In the genomic region with DNA sequence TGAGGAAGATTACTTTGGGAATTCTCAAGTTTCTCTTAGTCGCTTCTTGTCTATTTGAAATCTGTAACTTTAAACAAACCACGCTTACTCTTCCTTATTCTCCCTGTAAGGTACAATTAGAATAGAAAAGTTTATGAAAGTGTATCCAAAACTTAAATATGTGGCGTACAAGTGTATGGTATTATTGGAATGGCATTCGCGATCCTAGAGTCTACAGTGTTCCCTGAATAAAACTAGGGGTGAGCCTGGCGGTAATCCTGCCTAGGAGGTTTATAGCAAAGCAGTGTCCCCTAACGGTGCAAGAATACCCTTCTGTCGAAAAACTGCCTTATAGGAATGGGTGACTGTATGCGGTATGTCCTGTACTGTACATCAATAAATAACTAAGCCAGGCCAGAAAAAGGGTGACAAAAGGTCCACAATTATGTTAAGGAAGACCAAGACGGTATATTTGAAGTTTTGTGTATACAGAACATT, we compare ENCODE assay signal across 8 cellular contexts. TPM values are rescaled to one million over a fixed set of nuclear protein-coding genes. Genes with fewer than 3 reads are reported as not detected.
DNase-seq lines count a peak whose midpoint lies in the region; ATAC-seq lines count a peak whose summit lies in the region.

No MANE protein-coding gene starts in this region.

- no peak for ATAC-seq in activated CD8-positive, alpha-beta T cell treated with anti-CD3 and anti-CD28 coated beads, Interleukin-2, amount 10 ng/mL, durations not matched to agents 7 days and 5 days
- no peak for ATAC-seq in HG03571 (IDR thresholded peaks at IDR 0.05; ENCODE audit: unreplicated experiment)

- WGBS in thymus = 9% methylated on average over 10 of the region's 10 CpGs

- no peaks in the 10 kb centered on the region for H3K36me3 ChIP-seq in thymus (ENCODE audit: control insufficient read depth, insufficient read depth)

- peak overlapping the region; percentile 98 for H3K4me3 Mint-ChIP-seq in activated naive CD4-positive, alpha-beta T cell treated with anti-CD3 and anti-CD28 coated beads, Interleukin-2, amount 50 U/mL, for 24 hours
- peak overlapping the region; percentile 94 for H3K4me3 Mint-ChIP-seq in activated CD8-positive, alpha-beta T cell treated with anti-CD3 and anti-CD28 coated beads, Interleukin-2, amount 10 ng/mL, durations not matched to agents 7 days and 5 days

- no peaks in the 10 kb centered on the region for H3K27me3 ChIP-seq in thymus (ENCODE audit: control insufficient read depth, insufficient read depth)

- peaks cover 5% of the 10 kb centered on the region for H3K36me3 Mint-ChIP-seq in activated naive CD4-positive, alpha-beta T cell treated with anti-CD3 and anti-CD28 coated beads, Interleukin-2, amount 50 U/mL, for 24 hours
- peaks cover 6% of the 10 kb centered on the region for H3K36me3 Mint-ChIP-seq in activated CD8-positive, alpha-beta T cell treated with anti-CD3 and anti-CD28 coated beads, Interleukin-2, amount 10 ng/mL, durations not matched to agents 7 days and 5 days (ENCODE audit: low read depth)

- POLR2A ChIA-PET in activated CD8-positive, alpha-beta T cell treated with anti-CD3 and anti-CD28 coated beads, Interleukin-2, amount 10 ng/mL, durations not matched to agents 7 days and 5 days (lab: Charles Lee) = no interaction called here

- no peak for DNase-seq in activated naive CD4-positive, alpha-beta T cell (lab: John Stamatoyannopoulos, UW)
- DNase-seq in activated CD8-positive, alpha-beta T cell treated with anti-CD3 and anti-CD28 coated beads, Interleukin-2, amount 10 ng/mL, durations not matched to agents 7 days and 5 days = no peak
- DNase-seq in iris pigment epithelial cell (ENCODE audit: low read depth) = peak; percentile 15
- DNase-seq in NCI-H2029 (lab: John Stamatoyannopoulos, UW) = no peak
- no peak for DNase-seq in AG08395 (ENCODE audit: low spot score)

- H3K9me3 ChIP-seq in thymus (ENCODE audit: control insufficient read depth) = no peaks in the 10 kb centered on the region

- H3K27ac Mint-ChIP-seq in activated naive CD4-positive, alpha-beta T cell treated with anti-CD3 and anti-CD28 coated beads, Interleukin-2, amount 50 U/mL, for 24 hours = peak overlapping the region; percentile 95
- peak overlapping the region; percentile 95 for H3K27ac Mint-ChIP-seq in activated CD8-positive, alpha-beta T cell treated with anti-CD3 and anti-CD28 coated beads, Interleukin-2, amount 10 ng/mL, durations not matched to agents 7 days and 5 days

- peaks cover 52% of the 10 kb centered on the region for H3K4me1 Mint-ChIP-seq in activated naive CD4-positive, alpha-beta T cell treated with anti-CD3 and anti-CD28 coated beads, Interleukin-2, amount 50 U/mL, for 24 hours
- H3K4me1 Mint-ChIP-seq in activated CD8-positive, alpha-beta T cell treated with anti-CD3 and anti-CD28 coated beads, Interleukin-2, amount 10 ng/mL, durations not matched to agents 7 days and 5 days (ENCODE audit: low read depth) = peaks cover 46% of the 10 kb centered on the region

- H3K27me3 Mint-ChIP-seq in activated naive CD4-positive, alpha-beta T cell treated with anti-CD3 and anti-CD28 coated beads, Interleukin-2, amount 50 U/mL, for 24 hours = no peaks in the 10 kb centered on the region
- H3K27me3 Mint-ChIP-seq in activated CD8-positive, alpha-beta T cell treated with anti-CD3 and anti-CD28 coated beads, Interleukin-2, amount 10 ng/mL, durations not matched to agents 7 days and 5 days (ENCODE audit: low read depth) = no peaks in the 10 kb centered on the region

- peaks cover 4% of the 10 kb centered on the region for H3K4me1 ChIP-seq in thymus (ENCODE audit: control insufficient read depth, insufficient read depth, low read length)

- CTCF ChIA-PET in activated CD8-positive, alpha-beta T cell treated with anti-CD3 and anti-CD28 coated beads, Interleukin-2, amount 10 ng/mL, durations not matched to agents 7 days and 5 days (lab: Charles Lee) = interaction anchor here (1.8 kb wide), 1 partner anchor 24 kb away, joined by 7 read pairs; no protein-coding TSS in a partner anchor

- H3K9me3 Mint-ChIP-seq in activated naive CD4-positive, alpha-beta T cell treated with anti-CD3 and anti-CD28 coated beads, Interleukin-2, amount 50 U/mL, for 24 hours = no peaks in the 10 kb centered on the region
- H3K9me3 Mint-ChIP-seq in activated CD8-positive, alpha-beta T cell treated with anti-CD3 and anti-CD28 coated beads, Interleukin-2, amount 10 ng/mL, durations not matched to agents 7 days and 5 days (ENCODE audit: insufficient read depth) = no peaks in the 10 kb centered on the region

- H3K4me3 ChIP-seq in thymus (ENCODE audit: low read length) = peak overlapping the region; percentile 95

- H3K27ac ChIP-seq in thymus (ENCODE audit: low read depth) = peak overlapping the region; percentile 96

RNA-seq across cellular contexts. Expression of gene TASOR2, which starts 1.2 kb away (rescaled TPM):
- 10 to 100 TPM; 44.5 to 54.3 TPM for total RNA-seq in activated CD8-positive, alpha-beta T cell treated with anti-CD3 and anti-CD28 coated beads, Interleukin-2, amount 10 ng/mL, durations not matched to agents 7 days and 5 days
- polyA plus RNA-seq in thymus = 19.2 TPM

RNA-seq across cellular contexts. Expression of gene ASB13, which starts 19.4 kb away (rescaled TPM):
- total RNA-seq in activated CD8-positive, alpha-beta T cell treated with anti-CD3 and anti-CD28 coated beads, Interleukin-2, amount 10 ng/mL, durations not matched to agents 7 days and 5 days = 1 to 10 TPM; 4.4 to 5.6 TPM
- 13.7 TPM for polyA plus RNA-seq in thymus
